28 cellular contexts compared by ENCODE assay signal in the genomic region with DNA sequence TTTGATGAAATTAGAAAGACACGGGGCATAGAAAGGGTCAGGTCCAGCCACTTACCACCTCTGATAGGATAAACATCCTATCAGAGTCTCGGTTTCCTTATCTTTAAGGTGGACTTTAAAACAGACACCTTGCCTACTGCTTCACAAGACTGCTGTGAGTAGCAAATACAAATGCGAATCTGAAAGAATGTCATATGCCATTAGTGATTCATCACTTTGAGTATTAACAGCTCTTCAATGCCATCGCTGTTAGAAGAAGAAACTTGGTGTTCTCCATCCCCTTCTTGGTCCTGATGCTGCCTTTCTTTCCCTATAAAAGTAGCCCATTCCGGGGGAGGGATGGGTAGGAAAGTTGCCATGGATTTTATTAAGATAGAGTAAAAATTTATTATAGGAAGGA.
"Had no signal": no experiment of that assay in that cellular context is flagged by ENCODE, and none has a peak within 500 bp of the region (broad histone marks: within the 10 kb centered on the region; RNA-seq: fewer than 3 reads in every experiment).

No MANE protein-coding gene starts in this region.

- DNase-seq: stimulated activated CD4-positive, alpha-beta T cell treated with anti-CD3 and anti-CD28 coated beads, Interleukin-2, amount 100 ng/mL, for 48 hours; stimulated activated CD4-positive, alpha-beta T cell treated with anti-CD3 and anti-CD28 coated beads, Interleukin-4, amount 100 ng/mL, for 1 hour; stimulated activated CD4-positive, alpha-beta T cell treated with anti-CD3 and anti-CD28 coated beads, Interleukin-4, amount 100 ng/mL, for 24 hours; stimulated activated CD4-positive, alpha-beta T cell treated with anti-CD3 and anti-CD28 coated beads, Interleukin-4, amount 100 ng/mL, for 4 hours; stimulated activated CD8-positive, alpha-beta memory T cell treated with anti-CD3 and anti-CD28 coated beads, Interleukin-4, amount 100 ng/mL, for 48 hours; stimulated activated naive B cell treated with anti-CD40 and anti-IgM and Interleukin-4, amounts not matched to agents 10 μg/mL and 1 μg/mL and 100 μg/mL, for 72 hours; stimulated activated naive CD4-positive, alpha-beta T cell; stimulated activated naive CD4-positive, alpha-beta T cell treated with Interleukin-2 at 50 U/mL for 16 hours; stimulated activated naive CD8-positive, alpha-beta T cell treated with anti-CD3 and anti-CD28 coated beads, Interleukin-15, amount 100 ng/mL, for 72 hours; stimulated activated naive CD8-positive, alpha-beta T cell treated with anti-CD3 and anti-CD28 coated beads, Interleukin-15, Interleukin-2, amounts not matched to agents 100 U/mL and 50 U/mL, for 24 hours; stomach; substantia nigra; testis; tibial artery; transverse colon; trophoblast cell; upper lobe of left lung; upper lobe of right lung; uterus had no signal

- H3K27ac ChIP-seq: stomach, suprapubic skin, testis, thoracic aorta, thyroid gland, tibial artery, tibial nerve, transverse colon, upper lobe of left lung, upper lobe of right lung, uterus, vagina had no signal

- H3K4me3 Mint-ChIP-seq: stimulated activated effector memory CD8-positive, alpha-beta T cell treated with anti-CD3 and anti-CD28 coated beads, Interleukin-12 subunit alpha, Interleukin-12 subunit beta, amount 100 ng/mL, for 72 hours; stimulated activated memory B cell treated with anti-CD40 and anti-IgM and Interleukin-4, amounts not matched to agents 10 μg/mL and 1 μg/mL and 100 μg/mL, for 72 hours; stimulated activated naive B cell treated with anti-CD40 and anti-IgM and Interleukin-4, amounts not matched to agents 10 μg/mL and 1 μg/mL and 100 μg/mL, for 72 hours; stimulated activated naive CD8-positive, alpha-beta T cell treated with anti-CD3 and anti-CD28 coated beads, Interleukin-15, amount 100 ng/mL, for 72 hours; stimulated activated naive CD8-positive, alpha-beta T cell treated with anti-CD3 and anti-CD28 coated beads, Interleukin-15, Interleukin-2, amounts not matched to agents 100 ng/mL and 50 ng/mL, for 24 hours; type B pancreatic cell had no signal

- H3K4me1 Mint-ChIP-seq: stimulated activated effector memory CD8-positive, alpha-beta T cell treated with anti-CD3 and anti-CD28 coated beads, Interleukin-12 subunit alpha, Interleukin-12 subunit beta, amount 100 ng/mL, for 72 hours; stimulated activated memory B cell treated with anti-CD40 and anti-IgM and Interleukin-4, amounts not matched to agents 10 μg/mL and 1 μg/mL and 100 μg/mL, for 72 hours; stimulated activated naive B cell treated with anti-CD40 and anti-IgM and Interleukin-4, amounts not matched to agents 10 μg/mL and 1 μg/mL and 100 μg/mL, for 72 hours; stimulated activated naive CD8-positive, alpha-beta T cell treated with anti-CD3 and anti-CD28 coated beads, Interleukin-15, amount 100 ng/mL, for 72 hours had no signal

- H3K9me3 ChIP-seq: stomach, suprapubic skin, testis, thoracic aorta, thyroid gland, tibial artery, tibial nerve, transverse colon, upper lobe of left lung, upper lobe of right lung, uterus, vagina had no signal

- H3K27me3 ChIP-seq: stomach, suprapubic skin, testis, thyroid gland, tibial artery, tibial nerve, transverse colon, upper lobe of left lung, uterus, vagina had no signal

- H3K4me1 ChIP-seq: stomach, suprapubic skin, testis, tibial artery, tibial nerve, transverse colon, upper lobe of left lung, upper lobe of right lung, uterus, vagina had no signal

- ATAC-seq: stimulated activated effector memory CD8-positive, alpha-beta T cell treated with anti-CD3 and anti-CD28 coated beads, Interleukin-12 subunit alpha, Interleukin-12 subunit beta, amount 100 ng/mL, for 72 hours; stimulated activated memory B cell treated with anti-CD40 and anti-IgM and Interleukin-4, amounts not matched to agents 10 μg/mL and 1 μg/mL and 100 μg/mL, for 72 hours; stimulated activated naive B cell treated with anti-CD40 and anti-IgM and Interleukin-4, amounts not matched to agents 10 μg/mL and 1 μg/mL and 100 μg/mL, for 72 hours; stimulated activated naive CD8-positive, alpha-beta T cell treated with anti-CD3 and anti-CD28 coated beads, Interleukin-15, amount 100 ng/mL, for 72 hours; stimulated activated naive CD8-positive, alpha-beta T cell treated with anti-CD3 and anti-CD28 coated beads, Interleukin-15, Interleukin-2, amounts not matched to agents 100 U/mL and 50 U/mL, for 24 hours; upper lobe of right lung had no signal

- H3K36me3 ChIP-seq: stomach, suprapubic skin, thoracic aorta, thyroid gland, tibial artery, tibial nerve, transverse colon, upper lobe of left lung, upper lobe of right lung, uterus, vagina had no signal

- H3K36me3 Mint-ChIP-seq: stimulated activated effector memory CD8-positive, alpha-beta T cell treated with anti-CD3 and anti-CD28 coated beads, Interleukin-12 subunit alpha, Interleukin-12 subunit beta, amount 100 ng/mL, for 72 hours; stimulated activated memory B cell treated with anti-CD40 and anti-IgM and Interleukin-4, amounts not matched to agents 10 μg/mL and 1 μg/mL and 100 μg/mL, for 72 hours; stimulated activated naive B cell treated with anti-CD40 and anti-IgM and Interleukin-4, amounts not matched to agents 10 μg/mL and 1 μg/mL and 100 μg/mL, for 72 hours; type B pancreatic cell had no signal

- H3K4me3 ChIP-seq: stomach, suprapubic skin, testis, thoracic aorta, thyroid gland, tibial artery, tibial nerve, transverse colon, upper lobe of left lung, upper lobe of right lung, uterus, vagina had no signal

- H3K27ac Mint-ChIP-seq: stimulated activated effector memory CD8-positive, alpha-beta T cell treated with anti-CD3 and anti-CD28 coated beads, Interleukin-12 subunit alpha, Interleukin-12 subunit beta, amount 100 ng/mL, for 72 hours; stimulated activated memory B cell treated with anti-CD40 and anti-IgM and Interleukin-4, amounts not matched to agents 10 μg/mL and 1 μg/mL and 100 μg/mL, for 72 hours; stimulated activated naive B cell treated with anti-CD40 and anti-IgM and Interleukin-4, amounts not matched to agents 10 μg/mL and 1 μg/mL and 100 μg/mL, for 72 hours; stimulated activated naive CD8-positive, alpha-beta T cell treated with anti-CD3 and anti-CD28 coated beads, Interleukin-15, amount 100 ng/mL, for 72 hours; stimulated activated naive CD8-positive, alpha-beta T cell treated with anti-CD3 and anti-CD28 coated beads, Interleukin-15, Interleukin-2, amounts not matched to agents 100 ng/mL and 50 ng/mL, for 24 hours; type B pancreatic cell had no signal

- H3K9me3 Mint-ChIP-seq: stimulated activated effector memory CD8-positive, alpha-beta T cell treated with anti-CD3 and anti-CD28 coated beads, Interleukin-12 subunit alpha, Interleukin-12 subunit beta, amount 100 ng/mL, for 72 hours; stimulated activated memory B cell treated with anti-CD40 and anti-IgM and Interleukin-4, amounts not matched to agents 10 μg/mL and 1 μg/mL and 100 μg/mL, for 72 hours; stimulated activated naive B cell treated with anti-CD40 and anti-IgM and Interleukin-4, amounts not matched to agents 10 μg/mL and 1 μg/mL and 100 μg/mL, for 72 hours; stimulated activated naive CD8-positive, alpha-beta T cell treated with anti-CD3 and anti-CD28 coated beads, Interleukin-15, amount 100 ng/mL, for 72 hours; stimulated activated naive CD8-positive, alpha-beta T cell treated with anti-CD3 and anti-CD28 coated beads, Interleukin-15, Interleukin-2, amounts not matched to agents 100 ng/mL and 50 ng/mL, for 24 hours; type B pancreatic cell had no signal
